In genomic region chr3:128543570-128544174, GRCh38 we compare ENCODE assay signal across 1 cellular context. TPM values are rescaled to one million over a fixed set of nuclear protein-coding genes. Genes with fewer than 3 reads are reported as not detected.
"Had no signal": no experiment of that assay in that cellular context is flagged by ENCODE, and none has a peak within 500 bp of the region (broad histone marks: within the 10 kb centered on the region; RNA-seq: fewer than 3 reads in every experiment).

No MANE protein-coding gene starts in this region.

RNA-seq across cellular contexts. Expression of gene GATA2, which starts 50.7 kb away (rescaled TPM):
- polyA plus RNA-seq: GM12878 had no signal
